Comparison of ENCODE assay signal across 1 cellular context in the genomic region with DNA sequence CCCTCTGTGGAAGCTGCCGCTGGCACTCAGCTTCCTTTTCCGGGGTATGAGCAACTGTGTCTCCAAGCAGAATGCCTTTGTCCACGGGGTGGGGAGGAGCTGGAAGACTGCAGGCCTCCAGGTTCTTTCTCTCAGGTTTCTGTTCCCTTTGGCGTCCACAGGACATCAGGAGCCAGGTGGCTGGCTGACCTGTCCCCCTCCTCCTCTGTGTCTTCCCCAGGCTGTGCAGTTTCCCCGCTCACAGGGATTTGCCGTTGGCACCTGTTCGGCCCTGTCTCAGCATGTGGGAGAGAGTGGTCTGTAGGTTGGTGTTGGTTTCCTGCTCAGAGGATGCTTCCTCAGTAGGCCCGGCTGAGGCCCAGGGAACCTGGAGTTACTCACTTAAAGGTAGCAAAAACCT.
TF ChIP-seq lines count a peak whose summit lies in the region.

No MANE protein-coding gene starts in this region.

TF ChIP-seq in HepG2, 621 proteins besides CTCF, POLR2A, EP300 and RAD21:
- TF ChIP-seq ZNF704 (CRISPR knock-in tag; IDR thresholded peaks at IDR 0.05; ENCODE audit: borderline replicate concordance) (no peak), AKAP8 (CRISPR knock-in tag; IDR thresholded peaks at IDR 0.05) (0 out of 2 replicates have a peak, but pooled peaks have one; percentile 43), ZFP91 (CRISPR knock-in tag; IDR thresholded peaks at IDR 0.05; ENCODE audit: borderline replicate concordance) (peak; percentile 24; the same call in 1 of the 2 replicates), BCL6 (CRISPR knock-in tag; IDR thresholded peaks at IDR 0.05) (peak; percentile 60; the same call in 1 of the 2 replicates)
